22 cellular contexts compared by ENCODE assay signal in genomic region chr11:42840856-42841255, GRCh38.
"Had no signal": no experiment of that assay in that cellular context is flagged by ENCODE, and none has a peak within 500 bp of the region (broad histone marks: within the 10 kb centered on the region; RNA-seq: fewer than 3 reads in every experiment).

No MANE protein-coding gene starts in this region.

- H3K4me3 Mint-ChIP-seq: memory B cell; natural killer cell treated with Interleukin-12 subunit alpha and Interleukin-12 subunit beta and Interleukin-15 and Interleukin-18, amount 100 ng/mL, for 72 hours; stimulated activated effector memory CD8-positive, alpha-beta T cell treated with anti-CD3 and anti-CD28 coated beads, Interleukin-12 subunit alpha, Interleukin-12 subunit beta, amount 100 ng/mL, for 72 hours had no signal

- H3K79me2 ChIP-seq: hepatocyte had no signal

- H3K4me1 Mint-ChIP-seq: memory B cell; stimulated activated effector memory CD8-positive, alpha-beta T cell treated with anti-CD3 and anti-CD28 coated beads, Interleukin-12 subunit alpha, Interleukin-12 subunit beta, amount 100 ng/mL, for 72 hours had no signal

- H3K4me1 ChIP-seq: colonic mucosa, left lung, lower lobe of right lung, pancreas, suprapubic skin, tibial artery, upper lobe of left lung, uterus had no signal

- H3K36me3 Mint-ChIP-seq: memory B cell; stimulated activated effector memory CD8-positive, alpha-beta T cell treated with anti-CD3 and anti-CD28 coated beads, Interleukin-12 subunit alpha, Interleukin-12 subunit beta, amount 100 ng/mL, for 72 hours had no signal

- H3K9me3 ChIP-seq: colonic mucosa, left lung, lower lobe of right lung, pancreas, suprapubic skin, tibial artery, upper lobe of left lung, uterus had no signal

- H2AFZ ChIP-seq: hepatocyte had no signal

- H3K4me2 ChIP-seq: hepatocyte had no signal

- H3K27me3 Mint-ChIP-seq: memory B cell; natural killer cell treated with Interleukin-12 subunit alpha and Interleukin-12 subunit beta and Interleukin-15 and Interleukin-18, amount 100 ng/mL, for 72 hours; progenitor cell of endocrine pancreas had no signal

- H3K27me3 ChIP-seq: colonic mucosa, hepatocyte, left lung, pancreas, suprapubic skin, tibial artery, upper lobe of left lung, uterus had no signal

- H3K27ac ChIP-seq: colonic mucosa, hepatocyte, left lung, lower lobe of right lung, pancreas, suprapubic skin, tibial artery, upper lobe of left lung, uterus had no signal

- ATAC-seq: left lung; lower lobe of right lung; natural killer cell treated with Interleukin-12 subunit alpha and Interleukin-12 subunit beta and Interleukin-15 and Interleukin-18, amount 100 ng/mL, for 72 hours; pancreas; right cardiac atrium; stimulated activated effector memory CD8-positive, alpha-beta T cell treated with anti-CD3 and anti-CD28 coated beads, Interleukin-12 subunit alpha, Interleukin-12 subunit beta, amount 100 ng/mL, for 72 hours; stimulated activated naive CD8-positive, alpha-beta T cell treated with anti-CD3 and anti-CD28 coated beads, Interleukin-15, Interleukin-2, amounts not matched to agents 100 U/mL and 50 U/mL, for 24 hours had no signal

- H3K27ac Mint-ChIP-seq: memory B cell; natural killer cell treated with Interleukin-12 subunit alpha and Interleukin-12 subunit beta and Interleukin-15 and Interleukin-18, amount 100 ng/mL, for 72 hours; progenitor cell of endocrine pancreas; stimulated activated effector memory CD8-positive, alpha-beta T cell treated with anti-CD3 and anti-CD28 coated beads, Interleukin-12 subunit alpha, Interleukin-12 subunit beta, amount 100 ng/mL, for 72 hours had no signal

- H3K4me3 ChIP-seq: colonic mucosa, hepatocyte, left lung, lower lobe of right lung, pancreas, suprapubic skin, tibial artery, upper lobe of left lung, uterus had no signal

- DNase-seq: colonic mucosa; dermis blood vessel endothelial cell; foreskin melanocyte; kidney glomerular epithelial cell; left lung; lower lobe of right lung; midbrain; occipital lobe; pancreas; right cardiac atrium; stimulated activated CD4-positive, alpha-beta T cell treated with anti-CD3 and anti-CD28 coated beads, Interleukin-4, amount 100 ng/mL, for 1 hour; stimulated activated CD8-positive, alpha-beta memory T cell treated with anti-CD3 and anti-CD28 coated beads, Interleukin-4, amount 100 ng/mL, for 48 hours; stimulated activated naive CD8-positive, alpha-beta T cell treated with anti-CD3 and anti-CD28 coated beads, Interleukin-15, Interleukin-2, amounts not matched to agents 100 U/mL and 50 U/mL, for 24 hours; tibial artery; upper lobe of left lung; uterus had no signal

- H3K36me3 ChIP-seq: colonic mucosa, left lung, lower lobe of right lung, pancreas, suprapubic skin, tibial artery, upper lobe of left lung, uterus had no signal
